In genomic region chr12:49671051-49671765, GRCh38 we compare ENCODE assay signal across 9 cellular contexts. TPM values are rescaled to one million over a fixed set of nuclear protein-coding genes. Genes with fewer than 3 reads are reported as not detected.
DNase-seq lines count a peak whose midpoint lies in the region; ATAC-seq and TF ChIP-seq lines count a peak whose summit lies in the region.
"Had no signal": no experiment of that assay in that cellular context is flagged by ENCODE, and none has a peak within 500 bp of the region (broad histone marks: within the 10 kb centered on the region; RNA-seq: fewer than 3 reads in every experiment).

No MANE protein-coding gene starts in this region.

- peak overlapping the region; percentile 77 for H3K4me3 Mint-ChIP-seq in activated naive CD4-positive, alpha-beta T cell treated with anti-CD3 and anti-CD28 coated beads, Interleukin-2, amount 50 U/mL, for 24 hours

- peaks cover 83% of the 10 kb centered on the region for H3K4me1 ChIP-seq in left ventricle myocardium inferior
- peaks cover 29 to 31% of the 10 kb centered on the region in 2 experiments for H3K4me1 ChIP-seq in neutrophil (ENCODE audit: control insufficient read depth in 1 of 2, insufficient read depth in 1 of 2, low read depth in 1 of 2, low read length in 1 of 2)
- H3K4me1 ChIP-seq in upper lobe of left lung, result peaks cover 55 to 69% (median 60%) of the 10 kb centered on the region in 4 donors

- H3K9me3 ChIP-seq in left ventricle myocardium inferior (replicated peaks), result no peaks in the 10 kb centered on the region
- H3K9me3 ChIP-seq in neutrophil, result no peaks in the 10 kb centered on the region
- no peaks in the 10 kb centered on the region for H3K9me3 ChIP-seq in upper lobe of left lung

- H3K27me3 Mint-ChIP-seq in activated naive CD4-positive, alpha-beta T cell treated with anti-CD3 and anti-CD28 coated beads, Interleukin-2, amount 50 U/mL, for 24 hours, result no peaks in the 10 kb centered on the region

- H3K4me3 ChIP-seq in left ventricle myocardium inferior (peak overlapping the region; percentile 24), neutrophil (ENCODE audit: low read depth in 1 of 2, low read length in 1 of 2) (peak overlapping the region; percentile 15 to 16), upper lobe of left lung (no peak overlapping the region)
- H3K4me3 ChIP-seq: SK-N-MC had no signal

- H3K4me1 Mint-ChIP-seq in activated naive CD4-positive, alpha-beta T cell treated with anti-CD3 and anti-CD28 coated beads, Interleukin-2, amount 50 U/mL, for 24 hours, result peaks cover 96% of the 10 kb centered on the region

- TF ChIP-seq CTCF in left ventricle myocardium inferior (IDR thresholded peaks at IDR 0.05; ENCODE audit: borderline replicate concordance), result no peak
- peak; percentile 61 for TF ChIP-seq CTCF in neutrophil (IDR thresholded peaks at IDR 0.05)
- peak in 1 of 6 experiments; percentile 6 for TF ChIP-seq CTCF in upper lobe of left lung (IDR thresholded peaks at IDR 0.05)

- H3K27ac Mint-ChIP-seq in activated naive CD4-positive, alpha-beta T cell treated with anti-CD3 and anti-CD28 coated beads, Interleukin-2, amount 50 U/mL, for 24 hours, result peak overlapping the region; percentile 96

- peaks cover 3% of the 10 kb centered on the region for H3K36me3 Mint-ChIP-seq in activated naive CD4-positive, alpha-beta T cell treated with anti-CD3 and anti-CD28 coated beads, Interleukin-2, amount 50 U/mL, for 24 hours

- intact Hi-C loops in left ventricle myocardium inferior (cut with micrococcal nuclease), result no loop called here
- intact Hi-C loops in left ventricle myocardium superior (cut with micrococcal nuclease), result no loop called here

- H3K27me3 ChIP-seq in left ventricle myocardium inferior (ENCODE audit: low read depth), result no peaks in the 10 kb centered on the region
- no peaks in the 10 kb centered on the region for H3K27me3 ChIP-seq in neutrophil
- H3K27me3 ChIP-seq in upper lobe of left lung, result no peaks in the 10 kb centered on the region

- WGBS in upper lobe of left lung, 2 donors, result 32 to 35% methylated on average over 5 of the region's 5 CpGs

- ATAC-seq in left ventricle myocardium superior, result no peak
- no peak for ATAC-seq in upper lobe of left lung (ENCODE audit: low FRiP score in 2 of 2)

- no peaks in the 10 kb centered on the region for H3K9me3 Mint-ChIP-seq in activated naive CD4-positive, alpha-beta T cell treated with anti-CD3 and anti-CD28 coated beads, Interleukin-2, amount 50 U/mL, for 24 hours

- TF ChIP-seq EP300 in upper lobe of left lung (IDR thresholded peaks at IDR 0.05), result no peak

- H3K27ac ChIP-seq in left ventricle myocardium inferior (replicated peaks) (peak overlapping the region; percentile 90), neutrophil (peak overlapping the region; percentile 91), upper lobe of left lung (peak overlapping the region; percentile 84 to 94 (median 88))
- H3K27ac ChIP-seq: SK-N-MC had no signal

- no peak for DNase-seq in left ventricle myocardium inferior
- DNase-seq in left ventricle myocardium superior, result no peak
- peak in 1 of 2 donors; percentile 52 for DNase-seq in upper lobe of left lung
- no peak for DNase-seq in islet precursor cell
- no peak for DNase-seq in ecto neural progenitor cell (ENCODE audit: low spot score)
- no peak for DNase-seq in superior temporal gyrus (ENCODE audit: extremely low spot score)

- TF ChIP-seq POLR2A in upper lobe of left lung (IDR thresholded peaks at IDR 0.05), result peak in 1 of 4 donors; percentile 23

- no peaks in the 10 kb centered on the region for H3K36me3 ChIP-seq in left ventricle myocardium inferior
- no peaks in the 10 kb centered on the region for H3K36me3 ChIP-seq in neutrophil
- H3K36me3 ChIP-seq in upper lobe of left lung, result no peaks in the 10 kb centered on the region

RNA-seq across cellular contexts. Expression of gene FMNL3, which starts 36.0 kb away (rescaled TPM):
- total RNA-seq in left ventricle myocardium inferior (10.4 TPM), left ventricle myocardium superior (11.3 TPM), upper lobe of left lung (10 to 100 TPM; 13.0 to 46.7 (median 29.4) TPM)

RNA-seq across cellular contexts. Expression of gene PRPF40B, which starts 47.8 kb away (rescaled TPM):
- total RNA-seq in left ventricle myocardium inferior, result 22.0 TPM
- total RNA-seq in left ventricle myocardium superior, result 21.1 TPM
- total RNA-seq in upper lobe of left lung, result 10 to 100 TPM; 10.8 to 63.9 (median 16.9) TPM

Comparison
In these comparisons a context has a peak if more than half of its experiments do, and no peak if none do; other contexts are left out.
1. H3K4me3 ChIP-seq: peak in left ventricle myocardium inferior (single experiment) and neutrophil (2 of 2); none in upper lobe of left lung (0 of 4).
2. Peak in every context shown above with its lines, with median percentiles within 50 percentile points of each other: H3K27ac ChIP-seq.